Comparison of ENCODE assay signal across 1 cellular context in genomic region chr13:76745246-76746200, GRCh38.
TF ChIP-seq lines count a peak whose summit lies in the region.

No MANE protein-coding gene starts in this region.

TF ChIP-seq in HepG2, 621 proteins besides CTCF, POLR2A, EP300 and RAD21 (continued from another document):
- no peak for TF ChIP-seq ZNF318 (CRISPR knock-in tag; IDR thresholded peaks at IDR 0.05)
- TF ChIP-seq ZBTB2 (CRISPR knock-in tag; IDR thresholded peaks at IDR 0.05; ENCODE audit: low read depth) = no peak
- TF ChIP-seq CBFB (CRISPR knock-in tag; IDR thresholded peaks at IDR 0.05) = no peak
- no peak for TF ChIP-seq MYC (CRISPR knock-in tag; IDR thresholded peaks at IDR 0.05; ENCODE audit: borderline replicate concordance)
- TF ChIP-seq IRF1 (CRISPR knock-in tag; IDR thresholded peaks at IDR 0.05; ENCODE audit: low read depth) = no peak
- TF ChIP-seq NR2F1 (CRISPR knock-in tag; IDR thresholded peaks at IDR 0.05) = no peak
- TF ChIP-seq MED1 (CRISPR knock-in tag; IDR thresholded peaks at IDR 0.05) = no peak
- no peak for TF ChIP-seq TBL1XR1 (IDR thresholded peaks at IDR 0.05; ENCODE audit: borderline replicate concordance, low read length, partially characterized antibody)
- TF ChIP-seq HNF1B (CRISPR knock-in tag; IDR thresholded peaks at IDR 0.05) = no peak
- TF ChIP-seq ZNF510 (CRISPR knock-in tag; IDR thresholded peaks at IDR 0.05; ENCODE audit: low read depth) = no peak
- TF ChIP-seq ZNF597 (CRISPR knock-in tag; IDR thresholded peaks at IDR 0.05) = no peak
- no peak for TF ChIP-seq LRRFIP1 (CRISPR knock-in tag; conservative IDR thresholded peaks at IDR 0.05)
- no peak for TF ChIP-seq SRSF9 (IDR thresholded peaks at IDR 0.05; ENCODE audit: borderline replicate concordance, insufficient read depth, low read depth, low read length, poor library complexity, severe bottlenecking)
- TF ChIP-seq BCLAF1 (IDR thresholded peaks at IDR 0.05) = no peak
